ENCODE assay signal across 1 cellular context in genomic region chr10:15369642-15370211, GRCh38.
TF ChIP-seq lines count a peak whose summit lies in the region.

No MANE protein-coding gene starts in this region.

TF ChIP-seq in IMR-90, 13 proteins besides CTCF, POLR2A, EP300 and RAD21 (continued from another document):
- TF ChIP-seq, protein P1, sequence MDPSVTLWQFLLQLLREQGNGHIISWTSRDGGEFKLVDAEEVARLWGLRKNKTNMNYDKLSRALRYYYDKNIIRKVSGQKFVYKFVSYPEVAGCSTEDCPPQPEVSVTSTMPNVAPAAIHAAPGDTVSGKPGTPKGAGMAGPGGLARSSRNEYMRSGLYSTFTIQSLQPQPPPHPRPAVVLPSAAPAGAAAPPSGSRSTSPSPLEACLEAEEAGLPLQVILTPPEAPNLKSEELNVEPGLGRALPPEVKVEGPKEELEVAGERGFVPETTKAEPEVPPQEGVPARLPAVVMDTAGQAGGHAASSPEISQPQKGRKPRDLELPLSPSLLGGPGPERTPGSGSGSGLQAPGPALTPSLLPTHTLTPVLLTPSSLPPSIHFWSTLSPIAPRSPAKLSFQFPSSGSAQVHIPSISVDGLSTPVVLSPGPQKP (IDR thresholded peaks at IDR 0.05; ENCODE audit: borderline replicate concordance, low read depth, low read length), result no peak
- TF ChIP-seq RFX5 (IDR thresholded peaks at IDR 0.05; ENCODE audit: low read depth, low read length) (no peak), USF2 (IDR thresholded peaks at IDR 0.05; ENCODE audit: low read depth, low read length) (no peak), BHLHE40 (IDR thresholded peaks at IDR 0.05; ENCODE audit: low read depth, low read length) (no peak), SMC3 (IDR thresholded peaks at IDR 0.05; ENCODE audit: low read depth, low read length) (no peak), MXI1 (IDR thresholded peaks at IDR 0.05; ENCODE audit: borderline replicate concordance, low read depth, low read length) (no peak), MAZ (IDR thresholded peaks at IDR 0.05; ENCODE audit: borderline replicate concordance, low read depth, low read length) (no peak), CHD1 (IDR thresholded peaks at IDR 0.05; ENCODE audit: low read depth, low read length) (no peak), FOS (IDR thresholded peaks at IDR 0.05; ENCODE audit: low read depth, low read length) (no peak), RCOR1 (IDR thresholded peaks at IDR 0.05; ENCODE audit: insufficient replicate concordance, low read length) (no peak), NFE2L2 (IDR thresholded peaks at IDR 0.05; ENCODE audit: low read depth, low read length) (no peak), CEBPB (IDR thresholded peaks at IDR 0.05; ENCODE audit: low read depth, low read length) (no peak)
